ENCODE assay signal across 23 cellular contexts in the genomic region with DNA sequence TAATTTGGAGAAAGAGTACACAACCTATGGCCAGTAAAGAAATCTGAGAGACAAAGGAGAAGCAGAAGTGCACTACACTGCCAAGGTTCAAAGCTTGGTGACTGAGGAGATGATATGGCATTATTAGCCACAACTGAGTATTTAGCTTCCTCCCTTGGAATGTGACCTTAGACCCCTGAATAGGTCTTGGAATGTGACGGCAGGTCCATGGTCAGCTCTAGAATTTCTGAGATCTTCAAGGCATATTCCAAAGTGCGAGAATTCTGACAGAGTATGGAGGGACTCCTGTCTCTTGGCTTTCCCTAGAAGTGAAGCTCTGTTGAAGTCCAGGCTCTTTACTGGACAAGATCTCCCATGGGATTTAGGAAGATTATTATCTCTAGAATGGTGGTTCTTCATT.
A peak's percentile ranks its signal among the peaks of the same experiment; 100 is the strongest.
DNase-seq lines count a peak whose midpoint lies in the region; ATAC-seq lines count a peak whose summit lies in the region.
"Had no signal": no experiment of that assay in that cellular context is flagged by ENCODE, and none has a peak within 500 bp of the region (broad histone marks: within the 10 kb centered on the region; RNA-seq: fewer than 3 reads in every experiment).

No MANE protein-coding gene starts in this region.

- no CpG with 5 or more reads among the region's 2 CpGs for WGBS in mesendoderm (ENCODE audit: extremely low coverage, insufficient coverage, low lambda C conversion rate)

- H3K9ac ChIP-seq in mesendoderm (ENCODE audit: low read length), result no peak overlapping the region
- H3K9ac ChIP-seq: BLaER1 treated with 17β-estradiol and CSF1 and Interleukin-3, amounts not matched to agents 10 nM and 100 nM; GM23248; KMS-11 had no signal

- no peaks in the 10 kb centered on the region for H3K27me3 ChIP-seq in mesendoderm (ENCODE audit: insufficient read depth, low read length, poor library complexity)
- H3K27me3 ChIP-seq: BLaER1 treated with 17β-estradiol and CSF1 and Interleukin-3, amounts not matched to agents 10 nM and 100 nM had no signal

- H3K4me3 ChIP-seq in mesendoderm (ENCODE audit: low read length), result no peak overlapping the region
- H3K4me3 ChIP-seq: BLaER1 treated with 17β-estradiol and CSF1 and Interleukin-3, amounts not matched to agents 10 nM and 100 nM; GM23248; HAP-1; PC-9 had no signal

- no peaks in the 10 kb centered on the region for H3K79me1 ChIP-seq in mesendoderm (ENCODE audit: low read length)

- H3K36me3 ChIP-seq in mesendoderm (ENCODE audit: control insufficient read depth, insufficient read depth, low read length), result no peaks in the 10 kb centered on the region
- H3K36me3 ChIP-seq: BLaER1 treated with 17β-estradiol and CSF1 and Interleukin-3, amounts not matched to agents 10 nM and 100 nM; HAP-1 had no signal

- H3K4me2 ChIP-seq in mesendoderm (ENCODE audit: low read length), result no peak overlapping the region
- H3K4me2 ChIP-seq: BLaER1 treated with 17β-estradiol and CSF1 and Interleukin-3, amounts not matched to agents 10 nM and 100 nM; KMS-11; PC-9 had no signal

- no peak for ATAC-seq in GM19463 (IDR thresholded peaks at IDR 0.05; ENCODE audit: unreplicated experiment)
- ATAC-seq: T-cell had no signal

- H3K4ac ChIP-seq in mesendoderm (ENCODE audit: low read depth, low read length), result no peak overlapping the region

- H2AK5ac ChIP-seq in mesendoderm (ENCODE audit: low read length), result no peak overlapping the region

- H3K56ac ChIP-seq in mesendoderm (ENCODE audit: low read length), result no peak overlapping the region

- no peak overlapping the region for H3K27ac ChIP-seq in mesendoderm (ENCODE audit: low read depth, low read length)
- H3K27ac ChIP-seq: BLaER1 treated with 17β-estradiol and CSF1 and Interleukin-3, amounts not matched to agents 10 nM and 100 nM; GM23248; KMS-11; PC-9 had no signal

- H4K8ac ChIP-seq in mesendoderm (ENCODE audit: low read depth, low read length), result no peak overlapping the region

- no peak overlapping the region for H4K5ac ChIP-seq in mesendoderm (ENCODE audit: low read length)

- H2BK5ac ChIP-seq in mesendoderm (ENCODE audit: low read length), result no peak overlapping the region

- no peaks in the 10 kb centered on the region for H3K4me1 ChIP-seq in mesendoderm (ENCODE audit: control insufficient read depth, low read depth, low read length)
- H3K4me1 ChIP-seq: HAP-1 had no signal

- no peaks in the 10 kb centered on the region for H3K79me2 ChIP-seq in mesendoderm (ENCODE audit: control insufficient read depth, insufficient read depth, low read length)

- no peak overlapping the region for H3K18ac ChIP-seq in mesendoderm (ENCODE audit: low read length)

- DNase-seq in EH (ENCODE audit: low read depth), result peak; percentile 54
- peak; percentile 50 for DNase-seq in M059J (ENCODE audit: low read depth)
- peak; percentile 44 for DNase-seq in glomerular visceral epithelial cell (ENCODE audit: extremely low spot score)
- DNase-seq in mesendoderm, result peak; percentile 16
- DNase-seq in RPMI8226, result no peak
- no peak for DNase-seq in stimulated activated naive CD4-positive, alpha-beta T cell treated with Interleukin-2 at 50 U/mL for 16 hours (lab: John Stamatoyannopoulos, UW)
- DNase-seq in kidney glomerular epithelial cell (lab: John Stamatoyannopoulos, UW), result no peak
- DNase-seq: 8988T; CD4-positive, alpha-beta memory T cell; DND-41; GF-D8; GM23248; NCI-H1417; NCI-H1930; NCI-H2227 treated with DMSO at 0.1 percent for 48 hours; NCI-H510A treated with DMSO at 0.1 percent for 48 hours; NCI-H748 treated with DMSO at 0.1 percent for 48 hours; PC-9; T-cell had no signal

- no peak overlapping the region for H2BK15ac ChIP-seq in mesendoderm (replicated peaks; ENCODE audit: low read depth)

- no peak overlapping the region for H2BK120ac ChIP-seq in mesendoderm (ENCODE audit: low read depth, low read length)

- no peak overlapping the region for H3K23ac ChIP-seq in mesendoderm (ENCODE audit: low read length)

Comparison
In these comparisons a context has a peak if more than half of its experiments do, and no peak if none do; other contexts are left out.
1. DNase-seq: peak in EH (single experiment), M059J (single experiment), glomerular visceral epithelial cell (single experiment) and mesendoderm (single experiment); none in RPMI8226 (single experiment), stimulated activated naive CD4-positive, alpha-beta T cell treated with Interleukin-2 at 50 U/mL for 16 hours (single experiment) and kidney glomerular epithelial cell (single experiment).